Comparison of ENCODE assay signal across 27 cellular contexts in genomic region chr6:6986373-6986772, GRCh38.
"Had no signal": no experiment of that assay in that cellular context is flagged by ENCODE, and none has a peak within 500 bp of the region (broad histone marks: within the 10 kb centered on the region; RNA-seq: fewer than 3 reads in every experiment).

No MANE protein-coding gene starts in this region.

- DNase-seq: activated CD4-positive, alpha-beta T cell treated with anti-CD3 and anti-CD28 coated beads for 36 hours; activated CD4-positive, alpha-beta T cell treated with anti-CD3 and anti-CD28 coated beads, Interleukin-2, amount 10 ng/mL, durations not matched to agents 7 days and 5 days; activated CD4-positive, alpha-beta T cell treated with anti-CD3 and anti-CD28 coated beads, Interleukin-2, amount 50 U/mL, for 48 hours; activated CD8-positive, alpha-beta T cell treated with anti-CD3 and anti-CD28 coated beads, Interleukin-2, amount 10 ng/mL, durations not matched to agents 7 days and 5 days; activated gamma-delta T cell; activated naive CD4-positive, alpha-beta T cell treated with Interleukin-2 at 50 U/mL for 16 hours; activated naive CD8-positive, alpha-beta T cell treated with anti-CD3 and anti-CD28 coated beads, Interleukin-2, amount 10 ng/mL, durations not matched to agents 7 days and 5 days; activated T-cell treated with anti-CD3 and anti-CD28 coated beads, Interleukin-2, amount 50 U/mL, for 24 hours; NCI-H1105; NCI-H1436 treated with DMSO at 0.1 percent for 48 hours; NCI-H1694 treated with DMSO at 0.1 percent for 48 hours; NCI-H2029; NCI-H345; NCI-H524 treated with DMSO at 0.1 percent for 48 hours; SHP77; SK-N-SH had no signal

- H3K27me3 ChIP-seq: ascending aorta, cardiac muscle cell, SJSA1 had no signal

- H3K9me2 ChIP-seq: SK-N-SH had no signal

- H3K9me3 Mint-ChIP-seq: activated CD4-positive, alpha-beta T cell treated with anti-CD3 and anti-CD28 coated beads, Interleukin-2, amount 10 ng/mL, durations not matched to agents 7 days and 5 days; activated naive CD4-positive, alpha-beta T cell treated with anti-CD3 and anti-CD28 coated beads, Interleukin-2, amount 50 U/mL, for 24 hours; activated naive CD8-positive, alpha-beta T cell treated with anti-CD3 and anti-CD28 coated beads, Interleukin-2, amount 10 ng/mL, durations not matched to agents 7 days and 5 days; activated T-cell treated with anti-CD3 and anti-CD28 coated beads, Interleukin-2, amount 50 U/mL, for 24 hours; activated T-helper 2 cell treated with anti-CD3 and anti-CD28 coated beads, Interferon-gamma antibody, Interleukin-2, Interleukin-4, amounts not matched to agents 10 μg/mL and 5 μg/mL and 100 μg/mL, durations not matched to agents 14 hours and 24 hours and 36 hours; T-helper 1 cell treated with Interleukin-12 subunit alpha and Interleukin-12 subunit beta and Interleukin-4 antibody, amounts not matched to agents 30 μg/mL and 1 μg/mL, for 36 hours; T-helper 2 cell treated with Interferon-gamma antibody and Interleukin-4, amounts not matched to agents 5 μg/mL and 100 μg/mL, for 36 hours; WTC11 had no signal

- H3K27me3 Mint-ChIP-seq: activated CD4-positive, alpha-beta T cell treated with anti-CD3 and anti-CD28 coated beads for 36 hours; activated naive CD4-positive, alpha-beta T cell treated with anti-CD3 and anti-CD28 coated beads, Interleukin-2, amount 50 U/mL, for 24 hours; activated naive CD8-positive, alpha-beta T cell treated with anti-CD3 and anti-CD28 coated beads, Interleukin-2, amount 10 ng/mL, durations not matched to agents 7 days and 5 days; activated T-cell treated with anti-CD3 and anti-CD28 coated beads, Interleukin-2, amount 50 U/mL, for 24 hours had no signal

- H3K27ac Mint-ChIP-seq: activated CD4-positive, alpha-beta T cell treated with anti-CD3 and anti-CD28 coated beads for 36 hours; activated CD4-positive, alpha-beta T cell treated with anti-CD3 and anti-CD28 coated beads, Interleukin-2, amount 10 ng/mL, durations not matched to agents 7 days and 5 days; activated CD8-positive, alpha-beta T cell treated with anti-CD3 and anti-CD28 coated beads, Interleukin-2, amount 10 ng/mL, durations not matched to agents 7 days and 5 days; activated naive CD4-positive, alpha-beta T cell treated with anti-CD3 and anti-CD28 coated beads, Interleukin-2, amount 50 U/mL, for 24 hours; activated naive CD8-positive, alpha-beta T cell treated with anti-CD3 and anti-CD28 coated beads, Interleukin-2, amount 10 ng/mL, durations not matched to agents 7 days and 5 days; activated T-cell treated with anti-CD3 and anti-CD28 coated beads, Interleukin-2, amount 50 U/mL, for 24 hours; activated T-helper 2 cell treated with anti-CD3 and anti-CD28 coated beads, Interferon-gamma antibody, Interleukin-2, Interleukin-4, amounts not matched to agents 10 μg/mL and 5 μg/mL and 100 μg/mL, durations not matched to agents 14 hours and 24 hours and 36 hours; T-helper 1 cell treated with Interleukin-12 subunit alpha and Interleukin-12 subunit beta and Interleukin-4 antibody, amounts not matched to agents 30 μg/mL and 1 μg/mL, for 36 hours; T-helper 2 cell treated with Interferon-gamma antibody and Interleukin-4, amounts not matched to agents 5 μg/mL and 100 μg/mL, for 36 hours; WTC11 had no signal

- H3K27ac ChIP-seq: ascending aorta, cardiac muscle cell, KMS-11, SJSA1 had no signal

- H3K4me3 Mint-ChIP-seq: activated CD4-positive, alpha-beta T cell treated with anti-CD3 and anti-CD28 coated beads for 36 hours; activated CD4-positive, alpha-beta T cell treated with anti-CD3 and anti-CD28 coated beads, Interleukin-2, amount 10 ng/mL, durations not matched to agents 7 days and 5 days; activated CD8-positive, alpha-beta T cell treated with anti-CD3 and anti-CD28 coated beads, Interleukin-2, amount 10 ng/mL, durations not matched to agents 7 days and 5 days; activated naive CD4-positive, alpha-beta T cell treated with anti-CD3 and anti-CD28 coated beads, Interleukin-2, amount 50 U/mL, for 24 hours; activated naive CD8-positive, alpha-beta T cell treated with anti-CD3 and anti-CD28 coated beads, Interleukin-2, amount 10 ng/mL, durations not matched to agents 7 days and 5 days; activated T-cell treated with anti-CD3 and anti-CD28 coated beads, Interleukin-2, amount 50 U/mL, for 24 hours; T-helper 1 cell treated with Interleukin-12 subunit alpha and Interleukin-12 subunit beta and Interleukin-4 antibody, amounts not matched to agents 30 μg/mL and 1 μg/mL, for 36 hours; T-helper 2 cell treated with Interferon-gamma antibody and Interleukin-4, amounts not matched to agents 5 μg/mL and 100 μg/mL, for 36 hours; WTC11 had no signal

- ATAC-seq: activated CD4-positive, alpha-beta T cell treated with anti-CD3 and anti-CD28 coated beads for 36 hours; activated CD4-positive, CD25-positive, alpha-beta regulatory T cell treated with anti-CD3 and anti-CD28 coated beads, Interleukin-2, amount 50 U/mL, for 24 hours; activated CD8-positive, alpha-beta T cell treated with anti-CD3 and anti-CD28 coated beads, Interleukin-2, amount 10 ng/mL, durations not matched to agents 7 days and 5 days; Panc1; WTC11 had no signal

- H3K9ac ChIP-seq: KMS-11, SK-N-SH had no signal

- H3K4me1 Mint-ChIP-seq: activated CD4-positive, alpha-beta T cell treated with anti-CD3 and anti-CD28 coated beads for 36 hours; activated CD4-positive, alpha-beta T cell treated with anti-CD3 and anti-CD28 coated beads, Interleukin-2, amount 10 ng/mL, durations not matched to agents 7 days and 5 days; activated naive CD4-positive, alpha-beta T cell treated with anti-CD3 and anti-CD28 coated beads, Interleukin-2, amount 50 U/mL, for 24 hours; activated naive CD8-positive, alpha-beta T cell treated with anti-CD3 and anti-CD28 coated beads, Interleukin-2, amount 10 ng/mL, durations not matched to agents 7 days and 5 days had no signal

- H3K4me2 ChIP-seq: KMS-11, SK-N-SH had no signal

- H3K4me3 ChIP-seq: ascending aorta, cardiac muscle cell, SJSA1 had no signal

- H3K4me1 ChIP-seq: ascending aorta, SJSA1 had no signal

- H3K9me3 ChIP-seq: ascending aorta, SJSA1, SK-N-SH had no signal

- H3K36me3 Mint-ChIP-seq: activated naive CD4-positive, alpha-beta T cell treated with anti-CD3 and anti-CD28 coated beads, Interleukin-2, amount 50 U/mL, for 24 hours; activated naive CD8-positive, alpha-beta T cell treated with anti-CD3 and anti-CD28 coated beads, Interleukin-2, amount 10 ng/mL, durations not matched to agents 7 days and 5 days; WTC11 had no signal

- H3K36me3 ChIP-seq: ascending aorta, cardiac muscle cell, SJSA1 had no signal
